30 cellular contexts compared by ENCODE assay signal in genomic region chr14:59690426-59690825, GRCh38.
"Had no signal": no experiment of that assay in that cellular context is flagged by ENCODE, and none has a peak within 500 bp of the region (broad histone marks: within the 10 kb centered on the region; RNA-seq: fewer than 3 reads in every experiment).

No MANE protein-coding gene starts in this region.

- ATAC-seq: activated CD4-positive, CD25-positive, alpha-beta regulatory T cell treated with anti-CD3 and anti-CD28 coated beads, Interleukin-2, amount 50 U/mL, for 24 hours; activated CD8-positive, alpha-beta T cell treated with anti-CD3 and anti-CD28 coated beads for 36 hours; activated T-cell treated with anti-CD3 and anti-CD28 coated beads, Interleukin-2, amount 50 U/mL, for 4 hours; activated T-helper 17 cell treated with anti-CD3 and anti-CD28 coated beads, Interleukin-2, amount 50 U/mL, for 72 hours; effector memory CD8-positive, alpha-beta T cell; gastroesophageal sphincter; T-helper 17 cell had no signal

- H3K4me1 ChIP-seq: esophagus muscularis mucosa, gastroesophageal sphincter had no signal

- DNase-seq: activated B cell treated with CpG ODN at 0.5 μM for 24 hours; activated CD4-positive, alpha-beta T cell treated with anti-CD3 and anti-CD28 coated beads for 48 hours; activated CD4-positive, alpha-beta T cell treated with anti-CD3 and anti-CD28 coated beads, Interleukin-2, amount 50 U/mL, for 1 hour; activated CD4-positive, alpha-beta T cell treated with anti-CD3 and anti-CD28 coated beads, Interleukin-2, amount 50 U/mL, for 48 hours; activated CD8-positive, alpha-beta memory T cell treated with anti-CD3 and anti-CD28 coated beads for 24 hours; activated CD8-positive, alpha-beta T cell treated with anti-CD3 and anti-CD28 coated beads for 36 hours; activated effector memory CD4-positive, alpha-beta T cell treated with Interleukin-2 at 50 U/mL for 16 hours; activated gamma-delta T cell treated with Interleukin-2 at 50 U/mL for 16 hours; activated naive CD4-positive, alpha-beta T cell treated with anti-CD3 and anti-CD28 coated beads, Interleukin-2, amount 50 U/mL, for 16 hours; activated naive CD4-positive, alpha-beta T cell treated with Interleukin-2 at 50 U/mL for 16 hours; activated T-cell treated with anti-CD3 and anti-CD28 coated beads, Interleukin-2, amount 50 U/mL, for 4 hours; amygdala; aorta; brain microvascular endothelial cell; caudate nucleus; cortex of kidney; dermis blood vessel endothelial cell; effector CD4-positive, alpha-beta T cell; effector memory CD8-positive, alpha-beta T cell; erythroblast; foreskin melanocyte; head of caudate nucleus; T-helper 1 cell; T-helper 17 cell; T1000; WERI-Rb-1 had no signal

- H3K36me3 ChIP-seq: brain microvascular endothelial cell, esophagus muscularis mucosa, gastroesophageal sphincter, WERI-Rb-1 had no signal

- H3K4me3 ChIP-seq: esophagus muscularis mucosa, gastroesophageal sphincter had no signal

- H3K27me3 ChIP-seq: brain microvascular endothelial cell, esophagus muscularis mucosa, gastroesophageal sphincter had no signal
